ENCODE assay signal across 7 cellular contexts in genomic region chr3:134765468-134765867, GRCh38. TPM values are rescaled to one million over a fixed set of nuclear protein-coding genes. Genes with fewer than 3 reads are reported as not detected.
"Had no signal": no experiment of that assay in that cellular context is flagged by ENCODE, and none has a peak within 500 bp of the region (broad histone marks: within the 10 kb centered on the region; RNA-seq: fewer than 3 reads in every experiment).

No MANE protein-coding gene starts in this region.

- ATAC-seq: HepG2, K562 had no signal

- H3K27ac ChIP-seq: HL-60 had no signal

- H3K4me3 ChIP-seq: K562 had no signal

- DNase-seq: IMR-90, KBM-7, KG1 had no signal

RNA-seq across cellular contexts. Expression of gene EPHB1, which starts 29.6 kb away (rescaled TPM):
- total RNA-seq: HT-29 had no signal
- polyA plus RNA-seq: K562 had no signal
